ENCODE assay signal across 17 cellular contexts in genomic region chr6:191487-192312, GRCh38.
"Had no signal": no experiment of that assay in that cellular context is flagged by ENCODE, and none has a peak within 500 bp of the region (broad histone marks: within the 10 kb centered on the region; RNA-seq: fewer than 3 reads in every experiment).

No MANE protein-coding gene starts in this region.

- H3K9me3 Mint-ChIP-seq: activated naive CD4-positive, alpha-beta T cell treated with anti-CD3 and anti-CD28 coated beads, Interleukin-2, amount 10 ng/mL, durations not matched to agents 7 days and 5 days; WTC11 had no signal

- H3K27ac Mint-ChIP-seq: activated naive CD4-positive, alpha-beta T cell treated with anti-CD3 and anti-CD28 coated beads, Interleukin-2, amount 10 ng/mL, durations not matched to agents 7 days and 5 days; stimulated activated naive CD8-positive, alpha-beta T cell treated with anti-CD3 and anti-CD28 coated beads, Interleukin-15, Interleukin-2, amounts not matched to agents 100 ng/mL and 50 ng/mL, for 24 hours; WTC11 had no signal

- H3K36me3 Mint-ChIP-seq: activated naive CD4-positive, alpha-beta T cell treated with anti-CD3 and anti-CD28 coated beads, Interleukin-2, amount 10 ng/mL, durations not matched to agents 7 days and 5 days; WTC11 had no signal

- H3K27me3 ChIP-seq: body of pancreas, esophagus muscularis mucosa, hepatocyte, SJSA1, suprapubic skin had no signal

- ATAC-seq: body of pancreas, WTC11 had no signal

- H3K9me3 ChIP-seq: body of pancreas, esophagus muscularis mucosa, left ventricle myocardium inferior, SJSA1, suprapubic skin had no signal

- H3K27ac ChIP-seq: body of pancreas, esophagus muscularis mucosa, hepatocyte, left ventricle myocardium inferior, SJSA1, suprapubic skin had no signal

- H3K4me3 ChIP-seq: body of pancreas, esophagus muscularis mucosa, hepatocyte, left ventricle myocardium inferior, SJSA1, skin epidermis, suprapubic skin had no signal

- H3K4me1 ChIP-seq: body of pancreas had no signal

- H3K36me3 ChIP-seq: esophagus muscularis mucosa, left ventricle myocardium inferior, SJSA1, suprapubic skin had no signal

- H3K4me3 Mint-ChIP-seq: activated naive CD4-positive, alpha-beta T cell treated with anti-CD3 and anti-CD28 coated beads, Interleukin-2, amount 10 ng/mL, durations not matched to agents 7 days and 5 days; nephron; stimulated activated naive CD8-positive, alpha-beta T cell treated with anti-CD3 and anti-CD28 coated beads, Interleukin-15, Interleukin-2, amounts not matched to agents 100 ng/mL and 50 ng/mL, for 24 hours; WTC11 had no signal

- H3K27me3 Mint-ChIP-seq: activated naive CD4-positive, alpha-beta T cell treated with anti-CD3 and anti-CD28 coated beads, Interleukin-2, amount 10 ng/mL, durations not matched to agents 7 days and 5 days; stimulated activated naive CD8-positive, alpha-beta T cell treated with anti-CD3 and anti-CD28 coated beads, Interleukin-15, Interleukin-2, amounts not matched to agents 100 ng/mL and 50 ng/mL, for 24 hours had no signal

- H3K4me1 Mint-ChIP-seq: WTC11 had no signal

- DNase-seq: activated CD4-positive, alpha-beta T cell treated with anti-CD3 and anti-CD28 coated beads, Interleukin-2, amount 50 U/mL, for 1 hour; activated naive CD4-positive, alpha-beta T cell treated with anti-CD3 and anti-CD28 coated beads, Interleukin-2, amount 10 ng/mL, durations not matched to agents 7 days and 5 days; amygdala; body of pancreas; caudate nucleus; left ventricle myocardium inferior; mesendoderm; occipital lobe; stimulated activated CD4-positive, alpha-beta T cell treated with anti-CD3 and anti-CD28 coated beads, Interleukin-4, amount 100 ng/mL, for 24 hours had no signal
